In the genomic region with DNA sequence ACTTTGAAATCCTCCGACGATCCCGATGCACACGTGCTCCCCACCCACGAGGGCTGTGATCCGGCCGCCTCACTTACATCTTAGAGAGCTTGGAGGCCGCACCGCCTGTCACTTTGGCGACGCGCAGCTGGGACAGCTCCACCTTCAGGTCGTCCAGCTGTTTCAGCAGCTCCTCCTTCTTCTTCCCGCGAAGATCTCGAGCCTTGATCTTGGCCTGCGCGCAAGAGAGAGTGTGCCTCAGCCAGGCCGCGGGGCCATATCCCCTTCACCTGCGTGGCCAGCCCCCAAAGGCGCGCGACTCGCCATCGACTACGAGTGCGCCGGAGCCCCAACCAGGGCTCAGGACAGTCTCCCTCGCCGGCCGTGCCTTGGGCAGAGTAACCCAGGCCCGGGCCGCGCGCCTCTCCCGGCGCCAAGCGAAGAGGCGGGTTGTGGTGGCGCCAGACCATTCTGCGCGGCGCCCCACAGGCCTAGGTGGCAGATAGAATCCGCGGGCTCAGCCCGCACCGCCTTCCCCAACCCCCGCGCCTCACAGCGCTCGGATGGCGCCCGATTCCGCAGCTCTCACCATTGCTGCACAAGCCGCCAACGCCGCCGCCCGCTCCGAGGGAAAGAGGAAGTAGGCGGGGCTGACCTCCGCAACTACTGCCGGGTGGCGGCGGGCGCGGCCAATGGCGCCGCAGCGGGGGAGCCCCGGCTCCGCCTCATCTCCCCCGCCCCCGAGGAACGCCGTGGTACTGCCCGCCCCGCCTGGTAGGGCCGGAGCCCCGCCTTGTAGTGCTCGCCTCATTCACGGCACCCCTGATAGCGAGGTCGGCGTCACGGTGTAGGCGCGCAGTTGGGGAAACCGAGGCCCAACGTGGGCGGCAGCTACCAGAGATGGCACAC, we compare ENCODE assay signal across 1 cellular context.
TF ChIP-seq lines count a peak whose summit lies in the region.

A gene (plus strand): TSS at position 789 of the 888 bp plus-strand sequence. CDS start 7,161 bp downstream, outside the sequence.
A gene (minus strand): TSS at position 616 of the 888 bp plus-strand sequence. CDS start 45 bp downstream, at position 571.

TF ChIP-seq in HepG2, 621 proteins besides CTCF, POLR2A, EP300 and RAD21 (continued from another document and continues in another):
- TF ChIP-seq, protein P1, sequence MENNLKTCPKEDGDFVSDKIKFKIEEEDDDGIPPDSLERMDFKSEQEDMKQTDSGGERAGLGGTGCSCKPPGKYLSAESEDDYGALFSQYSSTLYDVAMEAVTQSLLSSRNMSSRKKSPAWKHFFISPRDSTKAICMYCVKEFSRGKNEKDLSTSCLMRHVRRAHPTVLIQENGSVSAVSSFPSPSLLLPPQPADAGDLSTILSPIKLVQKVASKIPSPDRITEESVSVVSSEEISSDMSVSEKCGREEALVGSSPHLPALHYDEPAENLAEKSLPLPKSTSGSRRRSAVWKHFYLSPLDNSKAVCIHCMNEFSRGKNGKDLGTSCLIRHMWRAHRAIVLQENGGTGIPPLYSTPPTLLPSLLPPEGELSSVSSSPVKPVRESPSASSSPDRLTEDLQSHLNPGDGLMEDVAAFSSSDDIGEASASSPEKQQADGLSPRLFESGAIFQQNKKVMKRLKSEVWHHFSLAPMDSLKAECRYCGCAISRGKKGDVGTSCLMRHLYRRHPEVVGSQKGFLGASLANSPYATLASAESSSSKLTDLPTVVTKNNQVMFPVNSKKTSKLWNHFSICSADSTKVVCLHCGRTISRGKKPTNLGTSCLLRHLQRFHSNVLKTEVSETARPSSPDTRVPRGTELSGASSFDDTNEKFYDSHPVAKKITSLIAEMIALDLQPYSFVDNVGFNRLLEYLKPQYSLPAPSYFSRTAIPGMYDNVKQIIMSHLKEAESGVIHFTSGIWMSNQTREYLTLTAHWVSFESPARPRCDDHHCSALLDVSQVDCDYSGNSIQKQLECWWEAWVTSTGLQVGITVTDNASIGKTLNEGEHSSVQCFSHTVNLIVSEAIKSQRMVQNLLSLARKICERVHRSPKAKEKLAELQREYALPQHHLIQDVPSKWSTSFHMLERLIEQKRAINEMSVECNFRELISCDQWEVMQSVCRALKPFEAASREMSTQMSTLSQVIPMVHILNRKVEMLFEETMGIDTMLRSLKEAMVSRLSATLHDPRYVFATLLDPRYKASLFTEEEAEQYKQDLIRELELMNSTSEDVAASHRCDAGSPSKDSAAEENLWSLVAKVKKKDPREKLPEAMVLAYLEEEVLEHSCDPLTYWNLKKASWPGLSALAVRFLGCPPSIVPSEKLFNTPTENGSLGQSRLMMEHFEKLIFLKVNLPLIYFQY (CRISPR knock-in tag; IDR thresholded peaks at IDR 0.05; ENCODE audit: borderline replicate concordance), result no peak
- peak; percentile 94 for TF ChIP-seq MAZ (IDR thresholded peaks at IDR 0.05; ENCODE audit: borderline replicate concordance, low read depth, low read length)
- TF ChIP-seq MAZ (CRISPR knock-in tag; IDR thresholded peaks at IDR 0.05; ENCODE audit: low read depth), result no peak; the same call in 1 of the 2 replicates
- TF ChIP-seq SETDB1 (CRISPR knock-in tag; IDR thresholded peaks at IDR 0.05; ENCODE audit: borderline replicate concordance), result no peak
- peak; percentile 90 for TF ChIP-seq ZNF431 (CRISPR knock-in tag; IDR thresholded peaks at IDR 0.05; ENCODE audit: borderline replicate concordance, low read depth)
- TF ChIP-seq CREB1 (IDR thresholded peaks at IDR 0.05), result peak; percentile 46
- TF ChIP-seq CREB1 (CRISPR knock-in tag; IDR thresholded peaks at IDR 0.05), result no peak
- TF ChIP-seq ZNF605 (CRISPR knock-in tag; IDR thresholded peaks at IDR 0.05), result peak; percentile 97
- peak; percentile 36; the same call in 1 of the 2 replicates for TF ChIP-seq ZNF143 (CRISPR knock-in tag; IDR thresholded peaks at IDR 0.05)
- no peak for TF ChIP-seq JUNB (CRISPR knock-in tag; IDR thresholded peaks at IDR 0.05; ENCODE audit: borderline replicate concordance)
- 0 out of 2 replicates have a peak, but pooled peaks have one; percentile 23 for TF ChIP-seq ZNF616 (CRISPR knock-in tag; IDR thresholded peaks at IDR 0.05; ENCODE audit: low read depth)
- 0 out of 2 replicates have a peak, but pooled peaks have one; percentile 35 for TF ChIP-seq FOXJ3 (CRISPR knock-in tag; IDR thresholded peaks at IDR 0.05; ENCODE audit: borderline replicate concordance)
- peak; percentile 59; the same call in 1 of the 2 replicates for TF ChIP-seq ZNF446 (CRISPR knock-in tag; IDR thresholded peaks at IDR 0.05)
- 0 out of 2 replicates have a peak, but pooled peaks have one; percentile 69 for TF ChIP-seq MYNN (CRISPR knock-in tag; IDR thresholded peaks at IDR 0.05; ENCODE audit: low read depth)
- peak; percentile 26; the same call in 1 of the 2 replicates for TF ChIP-seq SP1 (IDR thresholded peaks at IDR 0.05)
- peak; percentile 98 for TF ChIP-seq SP1 (CRISPR knock-in tag; IDR thresholded peaks at IDR 0.05)
- peak; percentile 48; the same call in 1 of the 2 replicates for TF ChIP-seq PPARG (CRISPR knock-in tag; conservative IDR thresholded peaks at IDR 0.05)
- TF ChIP-seq, protein P2, sequence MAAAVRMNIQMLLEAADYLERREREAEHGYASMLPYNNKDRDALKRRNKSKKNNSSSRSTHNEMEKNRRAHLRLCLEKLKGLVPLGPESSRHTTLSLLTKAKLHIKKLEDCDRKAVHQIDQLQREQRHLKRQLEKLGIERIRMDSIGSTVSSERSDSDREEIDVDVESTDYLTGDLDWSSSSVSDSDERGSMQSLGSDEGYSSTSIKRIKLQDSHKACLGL (CRISPR knock-in tag; IDR thresholded peaks at IDR 0.05), result peak; percentile 86; the same call in 1 of the 2 replicates
- TF ChIP-seq, protein P3, sequence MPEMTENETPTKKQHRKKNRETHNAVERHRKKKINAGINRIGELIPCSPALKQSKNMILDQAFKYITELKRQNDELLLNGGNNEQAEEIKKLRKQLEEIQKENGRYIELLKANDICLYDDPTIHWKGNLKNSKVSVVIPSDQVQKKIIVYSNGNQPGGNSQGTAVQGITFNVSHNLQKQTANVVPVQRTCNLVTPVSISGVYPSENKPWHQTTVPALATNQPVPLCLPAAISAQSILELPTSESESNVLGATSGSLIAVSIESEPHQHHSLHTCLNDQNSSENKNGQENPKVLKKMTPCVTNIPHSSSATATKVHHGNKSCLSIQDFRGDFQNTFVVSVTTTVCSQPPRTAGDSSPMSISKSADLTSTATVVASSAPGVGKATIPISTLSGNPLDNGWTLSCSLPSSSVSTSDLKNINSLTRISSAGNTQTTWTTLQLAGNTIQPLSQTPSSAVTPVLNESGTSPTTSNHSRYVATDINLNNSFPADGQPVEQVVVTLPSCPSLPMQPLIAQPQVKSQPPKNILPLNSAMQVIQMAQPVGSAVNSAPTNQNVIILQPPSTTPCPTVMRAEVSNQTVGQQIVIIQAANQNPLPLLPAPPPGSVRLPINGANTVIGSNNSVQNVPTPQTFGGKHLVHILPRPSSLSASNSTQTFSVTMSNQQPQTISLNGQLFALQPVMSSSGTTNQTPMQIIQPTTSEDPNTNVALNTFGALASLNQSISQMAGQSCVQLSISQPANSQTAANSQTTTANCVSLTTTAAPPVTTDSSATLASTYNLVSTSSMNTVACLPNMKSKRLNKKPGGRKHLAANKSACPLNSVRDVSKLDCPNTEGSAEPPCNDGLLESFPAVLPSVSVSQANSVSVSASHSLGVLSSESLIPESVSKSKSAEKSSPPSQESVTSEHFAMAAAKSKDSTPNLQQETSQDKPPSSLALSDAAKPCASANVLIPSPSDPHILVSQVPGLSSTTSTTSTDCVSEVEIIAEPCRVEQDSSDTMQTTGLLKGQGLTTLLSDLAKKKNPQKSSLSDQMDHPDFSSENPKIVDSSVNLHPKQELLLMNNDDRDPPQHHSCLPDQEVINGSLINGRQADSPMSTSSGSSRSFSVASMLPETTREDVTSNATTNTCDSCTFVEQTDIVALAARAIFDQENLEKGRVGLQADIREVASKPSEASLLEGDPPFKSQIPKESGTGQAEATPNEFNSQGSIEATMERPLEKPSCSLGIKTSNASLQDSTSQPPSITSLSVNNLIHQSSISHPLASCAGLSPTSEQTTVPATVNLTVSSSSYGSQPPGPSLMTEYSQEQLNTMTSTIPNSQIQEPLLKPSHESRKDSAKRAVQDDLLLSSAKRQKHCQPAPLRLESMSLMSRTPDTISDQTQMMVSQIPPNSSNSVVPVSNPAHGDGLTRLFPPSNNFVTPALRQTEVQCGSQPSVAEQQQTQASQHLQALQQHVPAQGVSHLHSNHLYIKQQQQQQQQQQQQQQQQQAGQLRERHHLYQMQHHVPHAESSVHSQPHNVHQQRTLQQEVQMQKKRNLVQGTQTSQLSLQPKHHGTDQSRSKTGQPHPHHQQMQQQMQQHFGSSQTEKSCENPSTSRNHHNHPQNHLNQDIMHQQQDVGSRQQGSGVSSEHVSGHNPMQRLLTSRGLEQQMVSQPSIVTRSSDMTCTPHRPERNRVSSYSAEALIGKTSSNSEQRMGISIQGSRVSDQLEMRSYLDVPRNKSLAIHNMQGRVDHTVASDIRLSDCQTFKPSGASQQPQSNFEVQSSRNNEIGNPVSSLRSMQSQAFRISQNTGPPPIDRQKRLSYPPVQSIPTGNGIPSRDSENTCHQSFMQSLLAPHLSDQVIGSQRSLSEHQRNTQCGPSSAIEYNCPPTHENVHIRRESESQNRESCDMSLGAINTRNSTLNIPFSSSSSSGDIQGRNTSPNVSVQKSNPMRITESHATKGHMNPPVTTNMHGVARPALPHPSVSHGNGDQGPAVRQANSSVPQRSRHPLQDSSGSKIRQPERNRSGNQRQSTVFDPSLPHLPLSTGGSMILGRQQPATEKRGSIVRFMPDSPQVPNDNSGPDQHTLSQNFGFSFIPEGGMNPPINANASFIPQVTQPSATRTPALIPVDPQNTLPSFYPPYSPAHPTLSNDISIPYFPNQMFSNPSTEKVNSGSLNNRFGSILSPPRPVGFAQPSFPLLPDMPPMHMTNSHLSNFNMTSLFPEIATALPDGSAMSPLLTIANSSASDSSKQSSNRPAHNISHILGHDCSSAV (CRISPR knock-in tag; IDR thresholded peaks at IDR 0.05; ENCODE audit: borderline replicate concordance), result peak; percentile 88; the same call in 1 of the 2 replicates
- TF ChIP-seq, protein P4, sequence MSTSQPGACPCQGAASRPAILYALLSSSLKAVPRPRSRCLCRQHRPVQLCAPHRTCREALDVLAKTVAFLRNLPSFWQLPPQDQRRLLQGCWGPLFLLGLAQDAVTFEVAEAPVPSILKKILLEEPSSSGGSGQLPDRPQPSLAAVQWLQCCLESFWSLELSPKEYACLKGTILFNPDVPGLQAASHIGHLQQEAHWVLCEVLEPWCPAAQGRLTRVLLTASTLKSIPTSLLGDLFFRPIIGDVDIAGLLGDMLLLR (CRISPR knock-in tag; IDR thresholded peaks at IDR 0.05), result no peak; the same call in 1 of the 2 replicates
- TF ChIP-seq, protein P5, sequence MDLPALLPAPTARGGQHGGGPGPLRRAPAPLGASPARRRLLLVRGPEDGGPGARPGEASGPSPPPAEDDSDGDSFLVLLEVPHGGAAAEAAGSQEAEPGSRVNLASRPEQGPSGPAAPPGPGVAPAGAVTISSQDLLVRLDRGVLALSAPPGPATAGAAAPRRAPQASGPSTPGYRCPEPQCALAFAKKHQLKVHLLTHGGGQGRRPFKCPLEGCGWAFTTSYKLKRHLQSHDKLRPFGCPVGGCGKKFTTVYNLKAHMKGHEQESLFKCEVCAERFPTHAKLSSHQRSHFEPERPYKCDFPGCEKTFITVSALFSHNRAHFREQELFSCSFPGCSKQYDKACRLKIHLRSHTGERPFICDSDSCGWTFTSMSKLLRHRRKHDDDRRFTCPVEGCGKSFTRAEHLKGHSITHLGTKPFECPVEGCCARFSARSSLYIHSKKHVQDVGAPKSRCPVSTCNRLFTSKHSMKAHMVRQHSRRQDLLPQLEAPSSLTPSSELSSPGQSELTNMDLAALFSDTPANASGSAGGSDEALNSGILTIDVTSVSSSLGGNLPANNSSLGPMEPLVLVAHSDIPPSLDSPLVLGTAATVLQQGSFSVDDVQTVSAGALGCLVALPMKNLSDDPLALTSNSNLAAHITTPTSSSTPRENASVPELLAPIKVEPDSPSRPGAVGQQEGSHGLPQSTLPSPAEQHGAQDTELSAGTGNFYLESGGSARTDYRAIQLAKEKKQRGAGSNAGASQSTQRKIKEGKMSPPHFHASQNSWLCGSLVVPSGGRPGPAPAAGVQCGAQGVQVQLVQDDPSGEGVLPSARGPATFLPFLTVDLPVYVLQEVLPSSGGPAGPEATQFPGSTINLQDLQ (CRISPR knock-in tag; IDR thresholded peaks at IDR 0.05), result peak; percentile 94; the same call in 1 of the 2 replicates
- 0 out of 2 replicates have a peak, but pooled peaks have one; percentile 34 for TF ChIP-seq GFI1 (CRISPR knock-in tag; IDR thresholded peaks at IDR 0.05; ENCODE audit: borderline replicate concordance)
- TF ChIP-seq KAT8 (CRISPR knock-in tag; IDR thresholded peaks at IDR 0.05), result peak; percentile 86
- peak; percentile 53; the same call in 1 of the 2 replicates for TF ChIP-seq SIN3A (IDR thresholded peaks at IDR 0.05; ENCODE audit: borderline replicate concordance, low read depth, low read length)
- peak; percentile 98 for TF ChIP-seq AGO2 (optimal IDR thresholded peaks at IDR 0.05; ENCODE audit: low read depth, low read length)
- peak; percentile 44; the same call in 1 of the 2 replicates for TF ChIP-seq CBFB (CRISPR knock-in tag; IDR thresholded peaks at IDR 0.05)
- peak; percentile 88 for TF ChIP-seq ZSCAN20 (CRISPR knock-in tag; IDR thresholded peaks at IDR 0.05; ENCODE audit: borderline replicate concordance)
- TF ChIP-seq, protein P6, sequence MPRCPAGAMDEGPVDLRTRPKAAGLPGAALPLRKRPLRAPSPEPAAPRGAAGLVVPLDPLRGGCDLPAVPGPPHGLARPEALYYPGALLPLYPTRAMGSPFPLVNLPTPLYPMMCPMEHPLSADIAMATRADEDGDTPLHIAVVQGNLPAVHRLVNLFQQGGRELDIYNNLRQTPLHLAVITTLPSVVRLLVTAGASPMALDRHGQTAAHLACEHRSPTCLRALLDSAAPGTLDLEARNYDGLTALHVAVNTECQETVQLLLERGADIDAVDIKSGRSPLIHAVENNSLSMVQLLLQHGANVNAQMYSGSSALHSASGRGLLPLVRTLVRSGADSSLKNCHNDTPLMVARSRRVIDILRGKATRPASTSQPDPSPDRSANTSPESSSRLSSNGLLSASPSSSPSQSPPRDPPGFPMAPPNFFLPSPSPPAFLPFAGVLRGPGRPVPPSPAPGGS (CRISPR knock-in tag; IDR thresholded peaks at IDR 0.05), result peak; percentile 85
- peak; percentile 62; the same call in 1 of the 2 replicates for TF ChIP-seq ZNF768 (CRISPR knock-in tag; IDR thresholded peaks at IDR 0.05)
- TF ChIP-seq REPIN1 (CRISPR knock-in tag; IDR thresholded peaks at IDR 0.05; ENCODE audit: borderline replicate concordance, low read depth), result peak; percentile 89
- TF ChIP-seq, protein P7, sequence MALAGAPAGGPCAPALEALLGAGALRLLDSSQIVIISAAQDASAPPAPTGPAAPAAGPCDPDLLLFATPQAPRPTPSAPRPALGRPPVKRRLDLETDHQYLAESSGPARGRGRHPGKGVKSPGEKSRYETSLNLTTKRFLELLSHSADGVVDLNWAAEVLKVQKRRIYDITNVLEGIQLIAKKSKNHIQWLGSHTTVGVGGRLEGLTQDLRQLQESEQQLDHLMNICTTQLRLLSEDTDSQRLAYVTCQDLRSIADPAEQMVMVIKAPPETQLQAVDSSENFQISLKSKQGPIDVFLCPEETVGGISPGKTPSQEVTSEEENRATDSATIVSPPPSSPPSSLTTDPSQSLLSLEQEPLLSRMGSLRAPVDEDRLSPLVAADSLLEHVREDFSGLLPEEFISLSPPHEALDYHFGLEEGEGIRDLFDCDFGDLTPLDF (CRISPR knock-in tag; IDR thresholded peaks at IDR 0.05), result peak; percentile 73
- TF ChIP-seq NONO (IDR thresholded peaks at IDR 0.05), result no peak
- TF ChIP-seq NONO (CRISPR knock-in tag; conservative IDR thresholded peaks at IDR 0.05), result peak; percentile 97
- no peak for TF ChIP-seq KLF11 (CRISPR knock-in tag; IDR thresholded peaks at IDR 0.05)
